Comparison of ENCODE assay signal across 11 cellular contexts in the genomic region with DNA sequence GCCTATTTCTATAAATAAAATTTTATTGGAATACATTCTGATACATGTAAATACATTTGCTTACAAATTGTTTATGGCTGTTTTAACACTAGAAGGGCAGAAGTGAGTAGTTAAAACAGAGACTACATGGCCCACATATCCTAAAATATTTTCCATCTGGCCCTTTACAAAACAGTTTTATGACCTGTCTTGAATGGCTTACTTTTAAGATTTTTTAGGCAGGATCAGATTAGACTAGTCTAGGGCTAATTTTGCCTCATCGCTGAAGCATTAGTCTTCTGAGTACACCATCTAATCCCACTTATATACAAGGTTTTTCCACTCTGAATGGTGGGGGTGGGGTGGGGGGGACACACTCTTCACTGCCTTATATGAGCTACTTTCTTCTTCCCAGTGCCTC.
"Had no signal": no experiment of that assay in that cellular context is flagged by ENCODE, and none has a peak within 500 bp of the region (broad histone marks: within the 10 kb centered on the region; RNA-seq: fewer than 3 reads in every experiment).

No MANE protein-coding gene starts in this region.

- H3K27ac Mint-ChIP-seq: GM23338, H9, HFFc6 had no signal

- ATAC-seq: GM23338, HCT116 had no signal

- H3K9me3 Mint-ChIP-seq: GM23338, H9, HFFc6 had no signal

- H3K9me3 ChIP-seq: HAP-1 had no signal

- H3K36me3 ChIP-seq: HAP-1 had no signal

- DNase-seq: GM23248, GOT3, H7, H9, HCEC 1CT, HFFc6 had no signal

- H3K4me1 Mint-ChIP-seq: H9 had no signal

- FAIRE-seq: H1, H54 had no signal

- H3K4me3 Mint-ChIP-seq: GM23338, H9, HFFc6 had no signal

- H3K9ac ChIP-seq: GM23248 had no signal

- H2AFZ ChIP-seq: GM23248, GM23338 had no signal

- H3K4me1 ChIP-seq: HAP-1 had no signal

- H3K27ac ChIP-seq: GM23248 had no signal

- H3K4me2 ChIP-seq: GM23338 had no signal

- H3K4me3 ChIP-seq: GM23248, GM23338, HAP-1 had no signal
